ENCODE assay signal across 1 cellular context in the genomic region with DNA sequence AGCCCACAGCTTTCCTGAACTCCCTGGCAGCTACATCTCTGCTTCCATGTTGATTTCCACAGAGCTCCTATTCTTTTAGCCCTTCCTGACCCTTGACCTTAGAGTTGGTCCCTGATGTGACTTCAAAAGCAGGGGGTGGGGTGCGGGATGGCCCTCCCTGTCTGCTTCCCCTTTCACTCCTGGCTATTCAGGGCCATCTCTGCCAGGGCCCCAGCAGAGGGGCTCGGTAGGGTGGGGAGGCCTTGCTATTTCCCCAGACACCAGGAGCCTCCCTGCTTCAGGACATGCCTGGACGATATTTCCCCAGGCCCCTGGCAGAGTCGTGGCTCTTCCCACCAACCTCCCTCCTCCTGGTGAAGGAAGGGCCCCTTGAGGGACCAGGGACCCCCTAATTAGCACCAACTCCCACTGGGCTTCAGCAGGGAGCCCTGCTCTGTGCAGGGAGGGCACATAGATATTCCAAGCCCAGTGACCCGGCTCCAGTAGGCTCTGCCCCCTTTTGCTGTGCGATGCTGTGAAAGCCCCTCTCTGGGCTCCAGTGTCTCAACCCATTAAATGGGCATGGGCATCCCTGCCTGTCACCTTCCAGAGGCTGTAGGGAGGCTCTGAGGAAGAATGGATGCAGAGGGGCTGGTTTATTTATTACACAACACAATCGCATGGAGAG.
TF ChIP-seq lines count a peak whose summit lies in the region.

No MANE protein-coding gene starts in this region.

TF ChIP-seq in HepG2, 621 proteins besides CTCF, POLR2A, EP300 and RAD21 (continued from another document and continues in another):
- TF ChIP-seq, protein P1, sequence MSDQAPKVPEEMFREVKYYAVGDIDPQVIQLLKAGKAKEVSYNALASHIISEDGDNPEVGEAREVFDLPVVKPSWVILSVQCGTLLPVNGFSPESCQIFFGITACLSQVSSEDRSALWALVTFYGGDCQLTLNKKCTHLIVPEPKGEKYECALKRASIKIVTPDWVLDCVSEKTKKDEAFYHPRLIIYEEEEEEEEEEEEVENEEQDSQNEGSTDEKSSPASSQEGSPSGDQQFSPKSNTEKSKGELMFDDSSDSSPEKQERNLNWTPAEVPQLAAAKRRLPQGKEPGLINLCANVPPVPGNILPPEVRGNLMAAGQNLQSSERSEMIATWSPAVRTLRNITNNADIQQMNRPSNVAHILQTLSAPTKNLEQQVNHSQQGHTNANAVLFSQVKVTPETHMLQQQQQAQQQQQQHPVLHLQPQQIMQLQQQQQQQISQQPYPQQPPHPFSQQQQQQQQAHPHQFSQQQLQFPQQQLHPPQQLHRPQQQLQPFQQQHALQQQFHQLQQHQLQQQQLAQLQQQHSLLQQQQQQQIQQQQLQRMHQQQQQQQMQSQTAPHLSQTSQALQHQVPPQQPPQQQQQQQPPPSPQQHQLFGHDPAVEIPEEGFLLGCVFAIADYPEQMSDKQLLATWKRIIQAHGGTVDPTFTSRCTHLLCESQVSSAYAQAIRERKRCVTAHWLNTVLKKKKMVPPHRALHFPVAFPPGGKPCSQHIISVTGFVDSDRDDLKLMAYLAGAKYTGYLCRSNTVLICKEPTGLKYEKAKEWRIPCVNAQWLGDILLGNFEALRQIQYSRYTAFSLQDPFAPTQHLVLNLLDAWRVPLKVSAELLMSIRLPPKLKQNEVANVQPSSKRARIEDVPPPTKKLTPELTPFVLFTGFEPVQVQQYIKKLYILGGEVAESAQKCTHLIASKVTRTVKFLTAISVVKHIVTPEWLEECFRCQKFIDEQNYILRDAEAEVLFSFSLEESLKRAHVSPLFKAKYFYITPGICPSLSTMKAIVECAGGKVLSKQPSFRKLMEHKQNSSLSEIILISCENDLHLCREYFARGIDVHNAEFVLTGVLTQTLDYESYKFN (CRISPR knock-in tag; conservative IDR thresholded peaks at IDR 0.05), result peak; percentile 81
- TF ChIP-seq ZNF274 (CRISPR knock-in tag; IDR thresholded peaks at IDR 0.05), result 0 out of 2 replicates have a peak, but pooled peaks have one; percentile 25
- no peak for TF ChIP-seq TRIM24 (CRISPR knock-in tag; IDR thresholded peaks at IDR 0.05)
- TF ChIP-seq ZNF782 (CRISPR knock-in tag; IDR thresholded peaks at IDR 0.05; ENCODE audit: borderline replicate concordance), result no peak
- TF ChIP-seq SNAPC2 (CRISPR knock-in tag; IDR thresholded peaks at IDR 0.05), result no peak
- TF ChIP-seq ZNF230 (CRISPR knock-in tag; IDR thresholded peaks at IDR 0.05), result no peak
- TF ChIP-seq CEBPG (CRISPR knock-in tag; IDR thresholded peaks at IDR 0.05), result no peak
- TF ChIP-seq ARNT (IDR thresholded peaks at IDR 0.05), result no peak
- TF ChIP-seq, protein P2, sequence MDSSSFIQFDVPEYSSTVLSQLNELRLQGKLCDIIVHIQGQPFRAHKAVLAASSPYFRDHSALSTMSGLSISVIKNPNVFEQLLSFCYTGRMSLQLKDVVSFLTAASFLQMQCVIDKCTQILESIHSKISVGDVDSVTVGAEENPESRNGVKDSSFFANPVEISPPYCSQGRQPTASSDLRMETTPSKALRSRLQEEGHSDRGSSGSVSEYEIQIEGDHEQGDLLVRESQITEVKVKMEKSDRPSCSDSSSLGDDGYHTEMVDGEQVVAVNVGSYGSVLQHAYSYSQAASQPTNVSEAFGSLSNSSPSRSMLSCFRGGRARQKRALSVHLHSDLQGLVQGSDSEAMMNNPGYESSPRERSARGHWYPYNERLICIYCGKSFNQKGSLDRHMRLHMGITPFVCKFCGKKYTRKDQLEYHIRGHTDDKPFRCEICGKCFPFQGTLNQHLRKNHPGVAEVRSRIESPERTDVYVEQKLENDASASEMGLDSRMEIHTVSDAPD (CRISPR knock-in tag; IDR thresholded peaks at IDR 0.05), result no peak
- no peak for TF ChIP-seq ZNF337 (CRISPR knock-in tag; IDR thresholded peaks at IDR 0.05; ENCODE audit: borderline replicate concordance, low read depth)
- no peak for TF ChIP-seq ZSCAN9 (CRISPR knock-in tag; IDR thresholded peaks at IDR 0.05; ENCODE audit: borderline replicate concordance)
- TF ChIP-seq LCORL (IDR thresholded peaks at IDR 0.05), result no peak
- peak; percentile 62; the same call in 1 of the 2 replicates for TF ChIP-seq LCORL (CRISPR knock-in tag; IDR thresholded peaks at IDR 0.05)
- TF ChIP-seq KLF15 (CRISPR knock-in tag; IDR thresholded peaks at IDR 0.05; ENCODE audit: borderline replicate concordance), result no peak
- TF ChIP-seq GATAD2A (CRISPR knock-in tag; IDR thresholded peaks at IDR 0.05), result peak; percentile 68
- TF ChIP-seq EEA1 (CRISPR knock-in tag; IDR thresholded peaks at IDR 0.05; ENCODE audit: borderline replicate concordance), result no peak
- TF ChIP-seq U2AF1 (optimal IDR thresholded peaks at IDR 0.05; ENCODE audit: low read depth, low read length), result no peak
- TF ChIP-seq, protein P3, sequence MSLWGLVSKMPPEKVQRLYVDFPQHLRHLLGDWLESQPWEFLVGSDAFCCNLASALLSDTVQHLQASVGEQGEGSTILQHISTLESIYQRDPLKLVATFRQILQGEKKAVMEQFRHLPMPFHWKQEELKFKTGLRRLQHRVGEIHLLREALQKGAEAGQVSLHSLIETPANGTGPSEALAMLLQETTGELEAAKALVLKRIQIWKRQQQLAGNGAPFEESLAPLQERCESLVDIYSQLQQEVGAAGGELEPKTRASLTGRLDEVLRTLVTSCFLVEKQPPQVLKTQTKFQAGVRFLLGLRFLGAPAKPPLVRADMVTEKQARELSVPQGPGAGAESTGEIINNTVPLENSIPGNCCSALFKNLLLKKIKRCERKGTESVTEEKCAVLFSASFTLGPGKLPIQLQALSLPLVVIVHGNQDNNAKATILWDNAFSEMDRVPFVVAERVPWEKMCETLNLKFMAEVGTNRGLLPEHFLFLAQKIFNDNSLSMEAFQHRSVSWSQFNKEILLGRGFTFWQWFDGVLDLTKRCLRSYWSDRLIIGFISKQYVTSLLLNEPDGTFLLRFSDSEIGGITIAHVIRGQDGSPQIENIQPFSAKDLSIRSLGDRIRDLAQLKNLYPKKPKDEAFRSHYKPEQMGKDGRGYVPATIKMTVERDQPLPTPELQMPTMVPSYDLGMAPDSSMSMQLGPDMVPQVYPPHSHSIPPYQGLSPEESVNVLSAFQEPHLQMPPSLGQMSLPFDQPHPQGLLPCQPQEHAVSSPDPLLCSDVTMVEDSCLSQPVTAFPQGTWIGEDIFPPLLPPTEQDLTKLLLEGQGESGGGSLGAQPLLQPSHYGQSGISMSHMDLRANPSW (CRISPR knock-in tag; IDR thresholded peaks at IDR 0.05; ENCODE audit: borderline replicate concordance), result no peak
- TF ChIP-seq TARDBP (CRISPR knock-in tag; IDR thresholded peaks at IDR 0.05), result 0 out of 2 replicates have a peak, but pooled peaks have one; percentile 50
- TF ChIP-seq, protein P4, sequence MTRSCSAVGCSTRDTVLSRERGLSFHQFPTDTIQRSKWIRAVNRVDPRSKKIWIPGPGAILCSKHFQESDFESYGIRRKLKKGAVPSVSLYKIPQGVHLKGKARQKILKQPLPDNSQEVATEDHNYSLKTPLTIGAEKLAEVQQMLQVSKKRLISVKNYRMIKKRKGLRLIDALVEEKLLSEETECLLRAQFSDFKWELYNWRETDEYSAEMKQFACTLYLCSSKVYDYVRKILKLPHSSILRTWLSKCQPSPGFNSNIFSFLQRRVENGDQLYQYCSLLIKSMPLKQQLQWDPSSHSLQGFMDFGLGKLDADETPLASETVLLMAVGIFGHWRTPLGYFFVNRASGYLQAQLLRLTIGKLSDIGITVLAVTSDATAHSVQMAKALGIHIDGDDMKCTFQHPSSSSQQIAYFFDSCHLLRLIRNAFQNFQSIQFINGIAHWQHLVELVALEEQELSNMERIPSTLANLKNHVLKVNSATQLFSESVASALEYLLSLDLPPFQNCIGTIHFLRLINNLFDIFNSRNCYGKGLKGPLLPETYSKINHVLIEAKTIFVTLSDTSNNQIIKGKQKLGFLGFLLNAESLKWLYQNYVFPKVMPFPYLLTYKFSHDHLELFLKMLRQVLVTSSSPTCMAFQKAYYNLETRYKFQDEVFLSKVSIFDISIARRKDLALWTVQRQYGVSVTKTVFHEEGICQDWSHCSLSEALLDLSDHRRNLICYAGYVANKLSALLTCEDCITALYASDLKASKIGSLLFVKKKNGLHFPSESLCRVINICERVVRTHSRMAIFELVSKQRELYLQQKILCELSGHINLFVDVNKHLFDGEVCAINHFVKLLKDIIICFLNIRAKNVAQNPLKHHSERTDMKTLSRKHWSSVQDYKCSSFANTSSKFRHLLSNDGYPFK (CRISPR knock-in tag; IDR thresholded peaks at IDR 0.05; ENCODE audit: borderline replicate concordance), result 0 out of 2 replicates have a peak, but pooled peaks have one; percentile 11
- TF ChIP-seq TCF7L2 (IDR thresholded peaks at IDR 0.05; ENCODE audit: low read depth, low read length), result peak; percentile 53; the same call in 1 of the 2 replicates
- no peak for TF ChIP-seq ZNF558 (CRISPR knock-in tag; IDR thresholded peaks at IDR 0.05; ENCODE audit: borderline replicate concordance)
- no peak for TF ChIP-seq TAF1 (CRISPR knock-in tag; IDR thresholded peaks at IDR 0.05)
- TF ChIP-seq SOX5 (CRISPR knock-in tag; IDR thresholded peaks at IDR 0.05; ENCODE audit: borderline replicate concordance), result peak; percentile 64; the same call in 1 of the 2 replicates
- TF ChIP-seq NFRKB (IDR thresholded peaks at IDR 0.05), result no peak
- TF ChIP-seq, protein P5, sequence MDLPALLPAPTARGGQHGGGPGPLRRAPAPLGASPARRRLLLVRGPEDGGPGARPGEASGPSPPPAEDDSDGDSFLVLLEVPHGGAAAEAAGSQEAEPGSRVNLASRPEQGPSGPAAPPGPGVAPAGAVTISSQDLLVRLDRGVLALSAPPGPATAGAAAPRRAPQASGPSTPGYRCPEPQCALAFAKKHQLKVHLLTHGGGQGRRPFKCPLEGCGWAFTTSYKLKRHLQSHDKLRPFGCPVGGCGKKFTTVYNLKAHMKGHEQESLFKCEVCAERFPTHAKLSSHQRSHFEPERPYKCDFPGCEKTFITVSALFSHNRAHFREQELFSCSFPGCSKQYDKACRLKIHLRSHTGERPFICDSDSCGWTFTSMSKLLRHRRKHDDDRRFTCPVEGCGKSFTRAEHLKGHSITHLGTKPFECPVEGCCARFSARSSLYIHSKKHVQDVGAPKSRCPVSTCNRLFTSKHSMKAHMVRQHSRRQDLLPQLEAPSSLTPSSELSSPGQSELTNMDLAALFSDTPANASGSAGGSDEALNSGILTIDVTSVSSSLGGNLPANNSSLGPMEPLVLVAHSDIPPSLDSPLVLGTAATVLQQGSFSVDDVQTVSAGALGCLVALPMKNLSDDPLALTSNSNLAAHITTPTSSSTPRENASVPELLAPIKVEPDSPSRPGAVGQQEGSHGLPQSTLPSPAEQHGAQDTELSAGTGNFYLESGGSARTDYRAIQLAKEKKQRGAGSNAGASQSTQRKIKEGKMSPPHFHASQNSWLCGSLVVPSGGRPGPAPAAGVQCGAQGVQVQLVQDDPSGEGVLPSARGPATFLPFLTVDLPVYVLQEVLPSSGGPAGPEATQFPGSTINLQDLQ (CRISPR knock-in tag; IDR thresholded peaks at IDR 0.05), result no peak
- TF ChIP-seq ZBTB7B (CRISPR knock-in tag; IDR thresholded peaks at IDR 0.05), result peak; percentile 92
- no peak for TF ChIP-seq IRF2 (CRISPR knock-in tag; IDR thresholded peaks at IDR 0.05)
- TF ChIP-seq ZFX (CRISPR knock-in tag; IDR thresholded peaks at IDR 0.05; ENCODE audit: low read depth), result peak; percentile 57; the same call in 1 of the 2 replicates
- TF ChIP-seq, protein P6, sequence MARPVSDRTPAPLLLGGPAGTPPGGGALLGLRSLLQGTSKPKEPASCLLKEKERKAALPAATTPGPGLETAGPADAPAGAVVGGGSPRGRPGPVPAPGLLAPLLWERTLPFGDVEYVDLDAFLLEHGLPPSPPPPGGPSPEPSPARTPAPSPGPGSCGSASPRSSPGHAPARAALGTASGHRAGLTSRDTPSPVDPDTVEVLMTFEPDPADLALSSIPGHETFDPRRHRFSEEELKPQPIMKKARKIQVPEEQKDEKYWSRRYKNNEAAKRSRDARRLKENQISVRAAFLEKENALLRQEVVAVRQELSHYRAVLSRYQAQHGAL (CRISPR knock-in tag; IDR thresholded peaks at IDR 0.05; ENCODE audit: not compliant biosample characterization), result no peak
- no peak for TF ChIP-seq ZSCAN30 (CRISPR knock-in tag; IDR thresholded peaks at IDR 0.05)
- no peak for TF ChIP-seq CREB1 (IDR thresholded peaks at IDR 0.05)
- no peak for TF ChIP-seq CREB1 (CRISPR knock-in tag; IDR thresholded peaks at IDR 0.05)
- TF ChIP-seq JUN (CRISPR knock-in tag; IDR thresholded peaks at IDR 0.05), result no peak
- TF ChIP-seq, protein P7, sequence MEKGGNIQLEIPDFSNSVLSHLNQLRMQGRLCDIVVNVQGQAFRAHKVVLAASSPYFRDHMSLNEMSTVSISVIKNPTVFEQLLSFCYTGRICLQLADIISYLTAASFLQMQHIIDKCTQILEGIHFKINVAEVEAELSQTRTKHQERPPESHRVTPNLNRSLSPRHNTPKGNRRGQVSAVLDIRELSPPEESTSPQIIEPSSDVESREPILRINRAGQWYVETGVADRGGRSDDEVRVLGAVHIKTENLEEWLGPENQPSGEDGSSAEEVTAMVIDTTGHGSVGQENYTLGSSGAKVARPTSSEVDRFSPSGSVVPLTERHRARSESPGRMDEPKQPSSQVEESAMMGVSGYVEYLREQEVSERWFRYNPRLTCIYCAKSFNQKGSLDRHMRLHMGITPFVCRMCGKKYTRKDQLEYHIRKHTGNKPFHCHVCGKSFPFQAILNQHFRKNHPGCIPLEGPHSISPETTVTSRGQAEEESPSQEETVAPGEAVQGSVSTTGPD (CRISPR knock-in tag; IDR thresholded peaks at IDR 0.05), result no peak
- TF ChIP-seq ZNF326 (CRISPR knock-in tag; IDR thresholded peaks at IDR 0.05; ENCODE audit: borderline replicate concordance), result no peak
- TF ChIP-seq, protein P8, sequence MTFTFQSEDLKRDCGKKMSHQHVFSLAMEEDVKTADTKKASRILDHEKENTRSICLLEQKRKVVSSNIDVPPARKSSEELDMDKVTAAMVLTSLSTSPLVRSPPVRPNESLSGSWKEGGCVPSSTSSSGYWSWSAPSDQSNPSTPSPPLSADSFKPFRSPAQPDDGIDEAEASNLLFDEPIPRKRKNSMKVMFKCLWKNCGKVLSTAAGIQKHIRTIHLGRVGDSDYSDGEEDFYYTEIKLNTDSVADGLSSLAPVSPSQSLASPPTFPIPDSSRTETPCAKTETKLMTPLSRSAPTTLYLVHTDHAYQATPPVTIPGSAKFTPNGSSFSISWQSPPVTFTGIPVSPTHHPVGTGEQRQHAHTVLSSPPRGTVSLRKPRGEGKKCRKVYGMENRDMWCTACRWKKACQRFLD (CRISPR knock-in tag; IDR thresholded peaks at IDR 0.05; ENCODE audit: borderline replicate concordance), result no peak
- TF ChIP-seq HNRNPUL1 (IDR thresholded peaks at IDR 0.05; ENCODE audit: low read depth, low read length), result no peak
- TF ChIP-seq PLRG1 (conservative IDR thresholded peaks at IDR 0.05), result no peak
- no peak for TF ChIP-seq XRCC5 (optimal IDR thresholded peaks at IDR 0.05; ENCODE audit: low read length)
- TF ChIP-seq, protein P9, sequence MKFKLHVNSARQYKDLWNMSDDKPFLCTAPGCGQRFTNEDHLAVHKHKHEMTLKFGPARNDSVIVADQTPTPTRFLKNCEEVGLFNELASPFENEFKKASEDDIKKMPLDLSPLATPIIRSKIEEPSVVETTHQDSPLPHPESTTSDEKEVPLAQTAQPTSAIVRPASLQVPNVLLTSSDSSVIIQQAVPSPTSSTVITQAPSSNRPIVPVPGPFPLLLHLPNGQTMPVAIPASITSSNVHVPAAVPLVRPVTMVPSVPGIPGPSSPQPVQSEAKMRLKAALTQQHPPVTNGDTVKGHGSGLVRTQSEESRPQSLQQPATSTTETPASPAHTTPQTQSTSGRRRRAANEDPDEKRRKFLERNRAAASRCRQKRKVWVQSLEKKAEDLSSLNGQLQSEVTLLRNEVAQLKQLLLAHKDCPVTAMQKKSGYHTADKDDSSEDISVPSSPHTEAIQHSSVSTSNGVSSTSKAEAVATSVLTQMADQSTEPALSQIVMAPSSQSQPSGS (CRISPR knock-in tag; IDR thresholded peaks at IDR 0.05), result 0 out of 2 replicates have a peak, but pooled peaks have one; percentile 25
- no peak for TF ChIP-seq ZNF839 (CRISPR knock-in tag; IDR thresholded peaks at IDR 0.05; ENCODE audit: borderline replicate concordance)
- TF ChIP-seq HES4 (CRISPR knock-in tag; IDR thresholded peaks at IDR 0.05; ENCODE audit: borderline replicate concordance), result no peak
- no peak for TF ChIP-seq SOX6 (IDR thresholded peaks at IDR 0.05)
- TF ChIP-seq SOX6 (CRISPR knock-in tag; IDR thresholded peaks at IDR 0.05), result peak; percentile 60; the same call in 1 of the 2 replicates
